In the genomic region with DNA sequence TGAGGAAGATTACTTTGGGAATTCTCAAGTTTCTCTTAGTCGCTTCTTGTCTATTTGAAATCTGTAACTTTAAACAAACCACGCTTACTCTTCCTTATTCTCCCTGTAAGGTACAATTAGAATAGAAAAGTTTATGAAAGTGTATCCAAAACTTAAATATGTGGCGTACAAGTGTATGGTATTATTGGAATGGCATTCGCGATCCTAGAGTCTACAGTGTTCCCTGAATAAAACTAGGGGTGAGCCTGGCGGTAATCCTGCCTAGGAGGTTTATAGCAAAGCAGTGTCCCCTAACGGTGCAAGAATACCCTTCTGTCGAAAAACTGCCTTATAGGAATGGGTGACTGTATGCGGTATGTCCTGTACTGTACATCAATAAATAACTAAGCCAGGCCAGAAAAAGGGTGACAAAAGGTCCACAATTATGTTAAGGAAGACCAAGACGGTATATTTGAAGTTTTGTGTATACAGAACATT, we compare ENCODE assay signal across 8 cellular contexts. TPM values are rescaled to one million over a fixed set of nuclear protein-coding genes. Genes with fewer than 3 reads are reported as not detected.
A peak's percentile ranks its signal among the peaks of the same experiment; 100 is the strongest.
DNase-seq lines count a peak whose midpoint lies in the region; ATAC-seq and TF ChIP-seq lines count a peak whose summit lies in the region.

No MANE protein-coding gene starts in this region.

- ATAC-seq in GM21367 (IDR thresholded peaks at IDR 0.05; ENCODE audit: unreplicated experiment) = no peak

- BruUV-seq in Calu3 (replicated peaks; lab: Mats Ljungman, UMichigan) = TSS peak; percentile 46

- H3K27ac ChIP-seq in coronary artery = peak overlapping the region; percentile 85 to 94

- TF ChIP-seq CTCF in Calu3 (IDR thresholded peaks at IDR 0.05; ENCODE audit: unreplicated experiment) (no peak), coronary artery (IDR thresholded peaks at IDR 0.05) (no peak), nephron (IDR thresholded peaks at IDR 0.05; ENCODE audit: unreplicated experiment in 3 of 3) (peak in 1 of 3 experiments; percentile 33)

- H3K4me1 Mint-ChIP-seq in Calu3 (ENCODE audit: low read depth, unreplicated experiment) = peaks cover 18% of the 10 kb centered on the region
- peaks cover 24% of the 10 kb centered on the region for H3K4me1 Mint-ChIP-seq in nephron

- H3K4me3 Mint-ChIP-seq in Calu3 (ENCODE audit: low read depth, unreplicated experiment) (peak overlapping the region; percentile 84), nephron (peak overlapping the region; percentile 93 to 96 (median 96))

- H3K27me3 ChIP-seq in MG63 = no peaks in the 10 kb centered on the region

- H3K4me3 ChIP-seq in MG63 (peak overlapping the region; percentile 77), coronary artery (peak overlapping the region; percentile 99)

- H3K27ac Mint-ChIP-seq in Calu3 (ENCODE audit: unreplicated experiment) (peak overlapping the region; percentile 90), nephron (peak overlapping the region; percentile 73 to 97 (median 97))

- H3K9me3 Mint-ChIP-seq in Calu3 (ENCODE audit: low read depth, unreplicated experiment) (no peaks in the 10 kb centered on the region), nephron (no peaks in the 10 kb centered on the region)

- DNase-seq in Calu3 (no peak), MG63 (no peak), coronary artery (ENCODE audit: low spot score) (no peak), NCI-H2081 (lab: John Stamatoyannopoulos, UW) (no peak), amniotic stem cell (lab: John Stamatoyannopoulos, UW) (no peak), HUDEP-2 (lab: John Stamatoyannopoulos, UW; ENCODE audit: unreplicated experiment in 76 of 76) (no peak)

- H3K36me3 ChIP-seq in MG63 = no peaks in the 10 kb centered on the region

- H3K27me3 Mint-ChIP-seq in Calu3 (ENCODE audit: unreplicated experiment) (no peaks in the 10 kb centered on the region), nephron (ENCODE audit: low read depth) (peaks cover 7% of the 10 kb centered on the region)

- H3K36me3 Mint-ChIP-seq in Calu3 (ENCODE audit: insufficient read depth, unreplicated experiment) (peaks cover 28% of the 10 kb centered on the region), nephron (ENCODE audit: low read depth) (no peaks in the 10 kb centered on the region)

- CTCF ChIA-PET in Calu3 (lab: Charles Lee) = no interaction called here

- 0 out of 2 replicates have a peak, but pooled peaks cover 4% of the 10 kb centered on the region for H3K9me3 ChIP-seq in MG63

- intact Hi-C loops in Calu3 (cut with micrococcal nuclease; ENCODE audit: unreplicated experiment) = loop anchor here (1.0 to 2.0 kb wide), 2 partner anchors 29 to 125 kb away; no protein-coding TSS in a partner anchor

RNA-seq across cellular contexts. Expression of gene TASOR2, which starts 1.2 kb away (rescaled TPM):
- total RNA-seq in Calu3 (2022) = 80.5 and 88.9 TPM in 2 replicates
- 18.1 and 39.1 TPM in 2 replicates for total RNA-seq in MG63 (2014; rRNA removed; shearing (Covaris generic); ENCODE audit: low replicate concordance)

RNA-seq across cellular contexts. Expression of gene ASB13, which starts 19.4 kb away (rescaled TPM):
- 20.7 and 21.6 TPM in 2 replicates for total RNA-seq in Calu3 (2022)
- 0.59 and 0.92 TPM in 2 replicates for total RNA-seq in MG63 (2014; rRNA removed; shearing (Covaris generic); ENCODE audit: low replicate concordance)

Comparison
In these comparisons a context has a peak if more than half of its experiments do, and no peak if none do; other contexts are left out.
1. RNA of gene ASB13, which starts 19.4 kb away (total RNA-seq): 20.7 to 21.6 TPM in Calu3; 0.59 to 0.92 TPM in MG63; every median in the first group is over 10 times any median in the second.